1 cellular context compared by ENCODE assay signal in genomic region chr2:143282684-143283083, GRCh38.
TF ChIP-seq lines count a peak whose summit lies in the region.

No MANE protein-coding gene starts in this region.

TF ChIP-seq in GM23338, 12 proteins besides CTCF, POLR2A, EP300 and RAD21 (continued from another document):
- no peak for TF ChIP-seq ZNF462 (CRISPR knock-in tag; IDR thresholded peaks at IDR 0.05)
- TF ChIP-seq NANOG (IDR thresholded peaks at IDR 0.05; ENCODE audit: borderline replicate concordance) = no peak
- no peak for TF ChIP-seq POLR2AphosphoS5 (IDR thresholded peaks at IDR 0.05; ENCODE audit: low read depth)
- TF ChIP-seq ETS1 (IDR thresholded peaks at IDR 0.05) = no peak
- TF ChIP-seq CREB1 (CRISPR knock-in tag; IDR thresholded peaks at IDR 0.05; ENCODE audit: low read depth) = no peak
- TF ChIP-seq EZH2 (IDR thresholded peaks at IDR 0.05; ENCODE audit: low read depth, unreplicated experiment) = no peak
- TF ChIP-seq ZNF114 (CRISPR knock-in tag; IDR thresholded peaks at IDR 0.05) = no peak
- TF ChIP-seq EZH2phosphoT487 (IDR thresholded peaks at IDR 0.05; ENCODE audit: unreplicated experiment) = no peak
- TF ChIP-seq JUNB (IDR thresholded peaks at IDR 0.05; ENCODE audit: unreplicated experiment) = no peak
